In the genomic region with DNA sequence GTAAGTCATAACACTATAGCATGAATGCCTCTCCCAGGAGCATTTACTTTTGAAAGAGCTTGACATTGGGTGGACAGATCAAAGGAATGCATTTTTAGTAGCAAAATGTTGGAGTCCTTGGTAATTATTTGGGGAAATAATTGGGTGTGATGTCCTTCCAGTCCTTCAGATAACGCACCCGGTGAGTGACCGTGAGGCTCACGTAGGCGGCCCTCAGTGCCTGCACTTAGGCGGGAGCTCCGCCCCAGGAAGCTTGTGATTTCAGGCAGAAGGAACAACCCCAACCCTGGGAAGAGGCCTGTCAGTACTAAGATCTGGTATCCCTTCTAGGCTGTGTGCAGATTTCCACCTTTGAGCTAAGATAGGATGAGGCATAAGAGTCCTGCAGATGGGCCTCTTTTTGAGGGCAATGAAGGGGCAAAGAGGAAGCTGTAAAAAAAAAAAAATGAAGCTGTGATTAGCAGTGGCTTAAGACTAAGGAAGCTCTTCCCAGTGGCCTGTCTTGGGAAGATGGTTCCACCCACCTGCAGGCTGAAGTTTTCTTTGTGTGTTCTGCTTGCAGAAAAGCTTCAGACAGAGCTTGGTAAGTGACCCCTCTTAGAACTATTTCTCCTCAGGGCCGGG, we compare ENCODE assay signal across 1 cellular context.
TF ChIP-seq lines count a peak whose summit lies in the region.

No MANE protein-coding gene starts in this region.

TF ChIP-seq in GM23338, 12 proteins besides CTCF, POLR2A, EP300 and RAD21 (continued from another document):
- TF ChIP-seq, protein P1, sequence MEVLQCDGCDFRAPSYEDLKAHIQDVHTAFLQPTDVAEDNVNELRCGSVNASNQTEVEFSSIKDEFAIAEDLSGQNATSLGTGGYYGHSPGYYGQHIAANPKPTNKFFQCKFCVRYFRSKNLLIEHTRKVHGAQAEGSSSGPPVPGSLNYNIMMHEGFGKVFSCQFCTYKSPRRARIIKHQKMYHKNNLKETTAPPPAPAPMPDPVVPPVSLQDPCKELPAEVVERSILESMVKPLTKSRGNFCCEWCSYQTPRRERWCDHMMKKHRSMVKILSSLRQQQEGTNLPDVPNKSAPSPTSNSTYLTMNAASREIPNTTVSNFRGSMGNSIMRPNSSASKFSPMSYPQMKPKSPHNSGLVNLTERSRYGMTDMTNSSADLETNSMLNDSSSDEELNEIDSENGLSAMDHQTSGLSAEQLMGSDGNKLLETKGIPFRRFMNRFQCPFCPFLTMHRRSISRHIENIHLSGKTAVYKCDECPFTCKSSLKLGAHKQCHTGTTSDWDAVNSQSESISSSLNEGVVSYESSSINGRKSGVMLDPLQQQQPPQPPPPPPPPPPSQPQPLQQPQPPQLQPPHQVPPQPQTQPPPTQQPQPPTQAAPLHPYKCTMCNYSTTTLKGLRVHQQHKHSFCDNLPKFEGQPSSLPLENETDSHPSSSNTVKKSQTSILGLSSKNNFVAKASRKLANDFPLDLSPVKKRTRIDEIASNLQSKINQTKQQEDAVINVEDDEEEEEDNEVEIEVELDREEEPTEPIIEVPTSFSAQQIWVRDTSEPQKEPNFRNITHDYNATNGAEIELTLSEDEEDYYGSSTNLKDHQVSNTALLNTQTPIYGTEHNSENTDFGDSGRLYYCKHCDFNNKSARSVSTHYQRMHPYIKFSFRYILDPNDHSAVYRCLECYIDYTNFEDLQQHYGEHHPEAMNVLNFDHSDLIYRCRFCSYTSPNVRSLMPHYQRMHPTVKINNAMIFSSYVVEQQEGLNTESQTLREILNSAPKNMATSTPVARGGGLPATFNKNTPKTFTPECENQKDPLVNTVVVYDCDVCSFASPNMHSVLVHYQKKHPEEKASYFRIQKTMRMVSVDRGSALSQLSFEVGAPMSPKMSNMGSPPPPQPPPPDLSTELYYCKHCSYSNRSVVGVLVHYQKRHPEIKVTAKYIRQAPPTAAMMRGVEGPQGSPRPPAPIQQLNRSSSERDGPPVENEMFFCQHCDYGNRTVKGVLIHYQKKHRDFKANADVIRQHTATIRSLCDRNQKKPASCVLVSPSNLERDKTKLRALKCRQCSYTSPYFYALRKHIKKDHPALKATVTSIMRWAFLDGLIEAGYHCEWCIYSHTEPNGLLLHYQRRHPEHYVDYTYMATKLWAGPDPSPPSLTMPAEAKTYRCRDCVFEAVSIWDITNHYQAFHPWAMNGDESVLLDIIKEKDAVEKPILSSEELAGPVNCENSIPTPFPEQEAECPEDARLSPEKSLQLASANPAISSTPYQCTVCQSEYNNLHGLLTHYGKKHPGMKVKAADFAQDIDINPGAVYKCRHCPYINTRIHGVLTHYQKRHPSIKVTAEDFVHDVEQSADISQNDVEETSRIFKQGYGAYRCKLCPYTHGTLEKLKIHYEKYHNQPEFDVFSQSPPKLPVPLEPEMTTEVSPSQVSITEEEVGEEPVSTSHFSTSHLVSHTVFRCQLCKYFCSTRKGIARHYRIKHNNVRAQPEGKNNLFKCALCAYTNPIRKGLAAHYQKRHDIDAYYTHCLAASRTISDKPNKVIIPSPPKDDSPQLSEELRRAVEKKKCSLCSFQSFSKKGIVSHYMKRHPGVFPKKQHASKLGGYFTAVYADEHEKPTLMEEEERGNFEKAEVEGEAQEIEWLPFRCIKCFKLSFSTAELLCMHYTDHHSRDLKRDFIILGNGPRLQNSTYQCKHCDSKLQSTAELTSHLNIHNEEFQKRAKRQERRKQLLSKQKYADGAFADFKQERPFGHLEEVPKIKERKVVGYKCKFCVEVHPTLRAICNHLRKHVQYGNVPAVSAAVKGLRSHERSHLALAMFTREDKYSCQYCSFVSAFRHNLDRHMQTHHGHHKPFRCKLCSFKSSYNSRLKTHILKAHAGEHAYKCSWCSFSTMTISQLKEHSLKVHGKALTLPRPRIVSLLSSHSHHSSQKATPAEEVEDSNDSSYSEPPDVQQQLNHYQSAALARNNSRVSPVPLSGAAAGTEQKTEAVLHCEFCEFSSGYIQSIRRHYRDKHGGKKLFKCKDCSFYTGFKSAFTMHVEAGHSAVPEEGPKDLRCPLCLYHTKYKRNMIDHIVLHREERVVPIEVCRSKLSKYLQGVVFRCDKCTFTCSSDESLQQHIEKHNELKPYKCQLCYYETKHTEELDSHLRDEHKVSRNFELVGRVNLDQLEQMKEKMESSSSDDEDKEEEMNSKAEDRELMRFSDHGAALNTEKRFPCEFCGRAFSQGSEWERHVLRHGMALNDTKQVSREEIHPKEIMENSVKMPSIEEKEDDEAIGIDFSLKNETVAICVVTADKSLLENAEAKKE (CRISPR knock-in tag; IDR thresholded peaks at IDR 0.05) = no peak
- TF ChIP-seq ZNF114 (CRISPR knock-in tag; IDR thresholded peaks at IDR 0.05) = no peak
- TF ChIP-seq ZNF331 (CRISPR knock-in tag; IDR thresholded peaks at IDR 0.05; ENCODE audit: low read depth) = no peak
- TF ChIP-seq REST (IDR thresholded peaks at IDR 0.05; ENCODE audit: unreplicated experiment) = no peak
- no peak for TF ChIP-seq CREB1 (CRISPR knock-in tag; IDR thresholded peaks at IDR 0.05; ENCODE audit: low read depth)
- no peak for TF ChIP-seq POLR2AphosphoS5 (IDR thresholded peaks at IDR 0.05; ENCODE audit: low read depth)
